13 cellular contexts compared by ENCODE assay signal in genomic region chrX:39766085-39766726, GRCh38.
A peak's percentile ranks its signal among the peaks of the same experiment; 100 is the strongest.
DNase-seq lines count a peak whose midpoint lies in the region; ATAC-seq and TF ChIP-seq lines count a peak whose summit lies in the region.
"Had no signal": no experiment of that assay in that cellular context is flagged by ENCODE, and none has a peak within 500 bp of the region (broad histone marks: within the 10 kb centered on the region; RNA-seq: fewer than 3 reads in every experiment).

No MANE protein-coding gene starts in this region.

- H4K20me1 ChIP-seq in DND-41 (ENCODE audit: insufficient read depth, low read length) (no peaks in the 10 kb centered on the region), OCI-LY1 (ENCODE audit: insufficient read depth, low read length) (no peaks in the 10 kb centered on the region)

- no peaks in the 10 kb centered on the region for H3K27me3 Mint-ChIP-seq in activated naive CD4-positive, alpha-beta T cell treated with anti-CD3 and anti-CD28 coated beads, Interleukin-2, amount 50 U/mL, for 24 hours

- H3K36me3 ChIP-seq in DND-41 (ENCODE audit: insufficient read depth, low read length) (no peaks in the 10 kb centered on the region), OCI-LY1 (ENCODE audit: insufficient read depth, low read length) (no peaks in the 10 kb centered on the region)
- H3K36me3 ChIP-seq: sigmoid colon, thoracic aorta had no signal

- peaks cover 21% of the 10 kb centered on the region for H3K4me1 Mint-ChIP-seq in activated naive CD4-positive, alpha-beta T cell treated with anti-CD3 and anti-CD28 coated beads, Interleukin-2, amount 50 U/mL, for 24 hours

- H3K79me2 ChIP-seq in DND-41 (ENCODE audit: insufficient read depth, low read length) (no peaks in the 10 kb centered on the region), OCI-LY1 (ENCODE audit: insufficient read depth, low read length) (no peaks in the 10 kb centered on the region)

- TF ChIP-seq CTCF in DND-41 (IDR thresholded peaks at IDR 0.05; ENCODE audit: borderline replicate concordance, extremely low read depth, low read length, poor library complexity, severe bottlenecking), result no peak
- TF ChIP-seq CTCF in OCI-LY1 (IDR thresholded peaks at IDR 0.05; ENCODE audit: low read length), result no peak

- no peaks in the 10 kb centered on the region for H3K36me3 Mint-ChIP-seq in activated naive CD4-positive, alpha-beta T cell treated with anti-CD3 and anti-CD28 coated beads, Interleukin-2, amount 50 U/mL, for 24 hours

- ATAC-seq in DND-41 (ENCODE audit: insufficient read depth, low read depth) (peak; percentile 99), HG03159 (IDR thresholded peaks at IDR 0.05; ENCODE audit: unreplicated experiment) (no peak)

- no peaks in the 10 kb centered on the region for H3K9me3 ChIP-seq in DND-41 (ENCODE audit: insufficient read depth, low read length, severe bottlenecking)
- no peaks in the 10 kb centered on the region for H3K9me3 ChIP-seq in OCI-LY1 (ENCODE audit: low read length)
- H3K9me3 ChIP-seq: sigmoid colon, thoracic aorta had no signal

- H3K27ac ChIP-seq in DND-41 (ENCODE audit: low read length), result no peak overlapping the region
- H3K27ac ChIP-seq in OCI-LY1 (ENCODE audit: low read depth, low read length, poor library complexity, severe bottlenecking), result peak overlapping the region; percentile 98

- H3K4me3 ChIP-seq in DND-41 (ENCODE audit: low read depth in 1 of 2, low read length in 2 of 2) (no peak overlapping the region), OCI-LY1 (ENCODE audit: low read depth, low read length, poor library complexity, severe bottlenecking) (peak overlapping the region; percentile 32)
- H3K4me3 ChIP-seq: sigmoid colon, thoracic aorta had no signal

- H2AFZ ChIP-seq in DND-41 (ENCODE audit: low read depth, low read length) (0 out of 2 replicates have a peak overlapping the region, but pooled peaks have one; percentile 40), OCI-LY1 (ENCODE audit: low read length) (no peak overlapping the region)

- peak overlapping the region; percentile 27 for H3K4me3 Mint-ChIP-seq in activated naive CD4-positive, alpha-beta T cell treated with anti-CD3 and anti-CD28 coated beads, Interleukin-2, amount 50 U/mL, for 24 hours
- H3K4me3 Mint-ChIP-seq: nephron progenitor cell had no signal

- no peaks in the 10 kb centered on the region for H3K9me3 Mint-ChIP-seq in activated naive CD4-positive, alpha-beta T cell treated with anti-CD3 and anti-CD28 coated beads, Interleukin-2, amount 50 U/mL, for 24 hours

- H3K9me2 ChIP-seq in OCI-LY1 (ENCODE audit: low read depth, low read length), result no peaks in the 10 kb centered on the region

- peak overlapping the region; percentile 74 for H3K27ac Mint-ChIP-seq in activated naive CD4-positive, alpha-beta T cell treated with anti-CD3 and anti-CD28 coated beads, Interleukin-2, amount 50 U/mL, for 24 hours
- H3K27ac Mint-ChIP-seq: nephron progenitor cell had no signal

- no peaks in the 10 kb centered on the region for H3K27me3 ChIP-seq in DND-41 (ENCODE audit: insufficient read depth, low read length, poor library complexity)
- no peaks in the 10 kb centered on the region for H3K27me3 ChIP-seq in OCI-LY1 (ENCODE audit: insufficient read depth, low read length)
- H3K27me3 ChIP-seq: sigmoid colon had no signal

- DNase-seq in DND-41, result peak; percentile 53
- DNase-seq in myocyte (ENCODE audit: low read depth), result peak; percentile 55
- DNase-seq in HuH-7.5 (ENCODE audit: low spot score), result no peak
- DNase-seq in NCI-H774 (lab: John Stamatoyannopoulos, UW), result no peak
- no peak for DNase-seq in NCI-H2227 (lab: John Stamatoyannopoulos, UW; ENCODE audit: unreplicated experiment)
- DNase-seq: KG1, NCI-H2081, nephron progenitor cell had no signal

- H3K9ac ChIP-seq in DND-41 (ENCODE audit: low read depth, low read length) (no peak overlapping the region), OCI-LY1 (ENCODE audit: low read length) (peak overlapping the region; percentile 56)

- H3F3A ChIP-seq in OCI-LY1 (ENCODE audit: insufficient read depth, low read length), result 0 out of 2 replicates have a peak, but pooled peaks cover 4% of the 10 kb centered on the region

- H3K4me2 ChIP-seq in DND-41 (ENCODE audit: insufficient read depth, low read length), result peak overlapping the region; percentile 26; the same call in 1 of the 2 replicates
- H3K4me2 ChIP-seq in OCI-LY1 (ENCODE audit: low read length), result peak overlapping the region; percentile 63

- peaks cover 17% of the 10 kb centered on the region for H3K4me1 ChIP-seq in DND-41 (ENCODE audit: insufficient read depth, low read length)
- H3K4me1 ChIP-seq in OCI-LY1 (ENCODE audit: insufficient read depth, low read length, severe bottlenecking), result peaks cover 89% of the 10 kb centered on the region

Comparison
In these comparisons a context has a peak if more than half of its experiments do, and no peak if none do; other contexts are left out.
1. DNase-seq: peak in DND-41 (single experiment) and myocyte (single experiment); none in HuH-7.5 (single experiment), NCI-H774 (single experiment) and NCI-H2227 (single experiment).